In genomic region chr10:73110345-73110849, GRCh38 we compare ENCODE assay signal across 8 cellular contexts. TPM values are rescaled to one million over a fixed set of nuclear protein-coding genes. Genes with fewer than 3 reads are reported as not detected.
A peak's percentile ranks its signal among the peaks of the same experiment; 100 is the strongest.
DNase-seq lines count a peak whose midpoint lies in the region; ATAC-seq and TF ChIP-seq lines count a peak whose summit lies in the region.

Gene NUDT13 (plus strand): TSS chr10:73110455. CDS start chr10:73114366, 3,911 bp downstream.

- no peaks in the 10 kb centered on the region for H4K20me1 ChIP-seq in osteoblast (ENCODE audit: insufficient read depth, low read length)

- H3K79me2 ChIP-seq in osteoblast (ENCODE audit: insufficient read depth, low read length), result no peaks in the 10 kb centered on the region

- in situ Hi-C loops in GM13977 (cut with MboI; ENCODE audit: low pct_unique_long_range_greater_than_20kb, low sequenced_read_pairs, unreplicated experiment), result no loop called here

- H3K9me3 ChIP-seq in heart left ventricle, result no peaks in the 10 kb centered on the region
- no peaks in the 10 kb centered on the region for H3K9me3 ChIP-seq in osteoblast (ENCODE audit: low read depth, low read length)
- no peaks in the 10 kb centered on the region for H3K9me3 ChIP-seq in aorta (ENCODE audit: control insufficient read depth, low read length)

- WGBS in heart left ventricle, 4 donors, result 0 to 3% (median 1%) methylated on average over 5 of the region's 5 CpGs
- 1% methylated on average over 5 of the region's 5 CpGs for WGBS in aorta, 2 donors

- H3K36me3 ChIP-seq in heart left ventricle (peaks cover 0 to 7% (median 5%) of the 10 kb centered on the region in 9 donors), osteoblast (ENCODE audit: insufficient read depth, low read length) (no peaks in the 10 kb centered on the region), aorta (ENCODE audit: control insufficient read depth in 1 of 2, insufficient read depth in 2 of 2, low read length in 1 of 2) (peaks cover 0 to 3% of the 10 kb centered on the region in 2 donors)

- peak within 1 kb of the TSS; percentile 77 for H2AFZ ChIP-seq in osteoblast (ENCODE audit: low read length)

- peaks cover 0 to 22% (median 6%) of the 10 kb centered on the region in 12 donors for H3K4me1 ChIP-seq in heart left ventricle
- H3K4me1 ChIP-seq in osteoblast (ENCODE audit: insufficient read depth, low read length), result peaks cover 25% of the 10 kb centered on the region
- no peaks in the 10 kb centered on the region for H3K4me1 ChIP-seq in aorta (ENCODE audit: control insufficient read depth in 1 of 2, insufficient read depth in 2 of 2, low read length in 2 of 2)

- intact Hi-C loops in heart left ventricle (cut with DNase I) (loop anchor here in 5 of 10 donors (1.0 to 10.0 kb wide), 3 partner anchors 13 to 54 kb away; partner anchors contain the start of genes P4HA1 (in 3 of the 5), ECD (in 1 of the 5) and FAM149B1 (in 1 of the 5)), aorta (cut with DNase I) (no loop called here)

- peak within 1 kb of the TSS; percentile 38 to 70 (median 59) for H3K4me3 ChIP-seq in heart left ventricle
- H3K4me3 ChIP-seq in osteoblast (ENCODE audit: insufficient read depth, low read length), result peak within 1 kb of the TSS; percentile 70
- H3K4me3 ChIP-seq in aorta (ENCODE audit: low read length in 2 of 2), result peak within 1 kb of the TSS; percentile 47 to 82

- H3K27me3 ChIP-seq in heart left ventricle (no peaks in the 10 kb centered on the region), osteoblast (ENCODE audit: insufficient read depth, low read length) (no peaks in the 10 kb centered on the region), aorta (ENCODE audit: control insufficient read depth in 1 of 2, insufficient read depth in 2 of 2, low read length in 1 of 2) (no peaks in the 10 kb centered on the region)

- peak within 1 kb of the TSS; percentile 85 for H3K4me2 ChIP-seq in osteoblast (ENCODE audit: insufficient read depth, low read length)

- peak; percentile 43 for ATAC-seq in HG03565 (IDR thresholded peaks at IDR 0.05; ENCODE audit: unreplicated experiment)
- peak; percentile 95 to 98 (median 96) for ATAC-seq in heart left ventricle
- ATAC-seq in aorta (ENCODE audit: low FRiP score), result peak; percentile 93
- no peak for ATAC-seq in GM19328 (IDR thresholded peaks at IDR 0.05; ENCODE audit: unreplicated experiment)

- TF ChIP-seq CTCF in GM13977 (IDR thresholded peaks at IDR 0.05; ENCODE audit: extremely low read depth, insufficient read depth, missing control alignments) (no peak), heart left ventricle (IDR thresholded peaks at IDR 0.05) (no peak), osteoblast (IDR thresholded peaks at IDR 0.05; ENCODE audit: extremely low read depth, low read depth, low read length) (no peak)

- TF ChIP-seq POLR2A in heart left ventricle (IDR thresholded peaks at IDR 0.05), result peak in 1 of 2 donors; percentile 27

- peak within 1 kb of the TSS; percentile 80 for H3K27ac ChIP-seq in angular gyrus (ENCODE audit: low read depth, low read length)
- peak within 1 kb of the TSS; percentile 80 to 97 (median 88) for H3K27ac ChIP-seq in heart left ventricle
- peak within 1 kb of the TSS; percentile 78 for H3K27ac ChIP-seq in osteoblast (ENCODE audit: low read depth, low read length)
- H3K27ac ChIP-seq in aorta (ENCODE audit: low read depth in 1 of 2, low read length in 2 of 2), result peak within 1 kb of the TSS in 1 of 2 donors; percentile 87

- DNase-seq in GM13977 (ENCODE audit: low spot score) (peak; percentile 58), SKM-1 (lab: John Stamatoyannopoulos, UW; ENCODE audit: unreplicated experiment) (peak; percentile 79), heart left ventricle (peak in 4 of 5 donors; percentile 79 to 82 (median 80)), osteoblast (ENCODE audit: insufficient read length, low spot score, missing footprints) (peak; percentile 95), aorta (peak in 1 of 2 donors; percentile 74)

RNA-seq across cellular contexts. Expression of gene NUDT13, which starts in this region (rescaled TPM):
- 1 to 10 TPM; 2.1 to 5.7 (median 3.2) TPM for total RNA-seq in heart left ventricle
- 1 to 10 TPM; 1.8 to 5.8 TPM for polyA plus RNA-seq in heart left ventricle
- total RNA-seq in osteoblast, result 1.8 and 2.1 TPM in 2 replicates
- total RNA-seq in aorta, result 1 to 10 TPM; 1.1 to 1.7 TPM
- 1 to 10 TPM; 2.4 to 3.6 TPM for polyA plus RNA-seq in aorta
